20 cellular contexts compared by ENCODE assay signal in the genomic region with DNA sequence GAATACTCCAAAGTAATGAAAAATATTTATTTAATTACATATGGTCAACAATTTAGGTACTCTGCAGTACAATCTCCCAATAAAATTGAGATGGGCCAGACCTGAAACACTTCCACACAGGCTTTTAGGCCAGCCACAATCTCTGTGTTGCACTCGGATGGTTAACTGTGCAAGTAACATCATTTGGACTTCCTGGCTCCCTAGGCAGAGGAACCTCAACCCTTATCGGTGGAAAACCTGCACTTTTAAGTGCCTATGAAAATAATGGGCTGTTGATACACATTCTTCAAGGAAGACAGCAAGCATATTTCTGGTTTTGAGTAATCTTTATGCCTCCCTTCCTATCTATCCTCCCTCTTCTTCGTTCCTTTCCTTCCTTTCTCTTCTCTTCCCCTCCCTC.
DNase-seq lines count a peak whose midpoint lies in the region; ATAC-seq, FAIRE-seq and TF ChIP-seq lines count a peak whose summit lies in the region.
"Had no signal": no experiment of that assay in that cellular context is flagged by ENCODE, and none has a peak within 500 bp of the region (broad histone marks: within the 10 kb centered on the region; RNA-seq: fewer than 3 reads in every experiment).

No MANE protein-coding gene starts in this region.

- no CpG with 5 or more reads among the region's 3 CpGs for WGBS in IMR-90 (ENCODE audit: extremely low coverage in 2 of 2, insufficient read length in 1 of 2), 2 experiments

- H3K79me1 ChIP-seq in IMR-90 (ENCODE audit: low read depth in 1 of 2, low read length in 2 of 2), result no peaks in the 10 kb centered on the region

- TF ChIP-seq RAD21 in IMR-90 (IDR thresholded peaks at IDR 0.05; ENCODE audit: low read length), result no peak

- CTCF ChIA-PET in IMR-90 (lab: Yijun Ruan, JAX), result interaction anchor here (0.6 to 1.7 kb wide), 2 partner anchors 10 to 139 kb away, joined by 4 to 7 read pairs; no protein-coding TSS in a partner anchor

- H3K27ac Mint-ChIP-seq in astrocyte (ENCODE audit: unreplicated experiment) (no peak overlapping the region), nephron (peak overlapping the region; percentile 58 to 87 (median 83))
- H3K27ac Mint-ChIP-seq: B cell; CD8-positive, alpha-beta T cell; GM23338; HFFc6 had no signal

- H3K18ac ChIP-seq in IMR-90 (ENCODE audit: low read depth, low read length), result no peak overlapping the region

- no peaks in the 10 kb centered on the region for H3K36me3 Mint-ChIP-seq in astrocyte (ENCODE audit: low read depth, unreplicated experiment)
- peaks cover 4% of the 10 kb centered on the region for H3K36me3 Mint-ChIP-seq in nephron (ENCODE audit: low read depth)
- H3K36me3 Mint-ChIP-seq: CD8-positive, alpha-beta T cell had no signal

- no peak for FAIRE-seq in astrocyte (lab: Jason Lieb, UNC)
- FAIRE-seq: GM12892, GM18507 had no signal

- H3K4me3 ChIP-seq in IMR-90 (ENCODE audit: insufficient read depth, low read depth, low read length) (no peak overlapping the region), astrocyte (ENCODE audit: insufficient read depth, low read depth, low read length) (no peak overlapping the region), skeletal muscle tissue (ENCODE audit: low read length in 3 of 3) (no peak overlapping the region)
- H3K4me3 ChIP-seq: BLaER1 treated with 17β-estradiol and CSF1 and Interleukin-3, amounts not matched to agents 10 nM and 100 nM; GM23338 had no signal

- no peak overlapping the region for H3K56ac ChIP-seq in IMR-90 (ENCODE audit: extremely low read depth, insufficient read depth, low read length)

- H3K27me3 Mint-ChIP-seq in astrocyte (ENCODE audit: low read depth, unreplicated experiment) (no peaks in the 10 kb centered on the region), nephron (ENCODE audit: low read depth) (no peaks in the 10 kb centered on the region)
- H3K27me3 Mint-ChIP-seq: B cell had no signal

- H3K9me3 Mint-ChIP-seq in astrocyte (ENCODE audit: unreplicated experiment) (no peaks in the 10 kb centered on the region), nephron (no peaks in the 10 kb centered on the region)
- H3K9me3 Mint-ChIP-seq: CD8-positive, alpha-beta T cell; GM23338; HFFc6 had no signal

- DNase-seq in IMR-90, result no peak
- DNase-seq in astrocyte (ENCODE audit: low read depth), result peak; percentile 30
- no peak for DNase-seq in UCSD-AML1 (lab: John Stamatoyannopoulos, UW; ENCODE audit: unreplicated experiment)
- no peak for DNase-seq in GOT3 (lab: John Stamatoyannopoulos, UW)
- DNase-seq in effector CD4-positive, alpha-beta T cell, result no peak
- DNase-seq: 8988T; Calu3; CD8-positive, alpha-beta T cell; GDM1; H7 had no signal

- H2AFZ ChIP-seq in IMR-90 (replicated peaks; ENCODE audit: low read length, poor library complexity) (no peak overlapping the region), astrocyte (ENCODE audit: low read depth, low read length) (no peak overlapping the region)
- H2AFZ ChIP-seq: GM23338 had no signal

- no TSS peak for BruUV-seq in IMR-90 (replicated peaks; lab: Mats Ljungman, UMichigan)

- 0 out of 2 replicates have a peak overlapping the region, but pooled peaks have one; percentile 3 for H3K4ac ChIP-seq in IMR-90 (ENCODE audit: low read depth, low read length)

- no peak overlapping the region for H3K23ac ChIP-seq in IMR-90 (ENCODE audit: low read depth, low read length)

- peaks cover 5% of the 10 kb centered on the region; the same call in 1 of the 2 replicates for H3K4me1 ChIP-seq in IMR-90 (ENCODE audit: control insufficient read depth, insufficient read depth, low read length)
- H3K4me1 ChIP-seq in astrocyte (ENCODE audit: insufficient read depth, low read length), result no peaks in the 10 kb centered on the region
- H3K4me1 ChIP-seq in skeletal muscle tissue (ENCODE audit: control insufficient read depth in 3 of 3, insufficient read depth in 3 of 3, low read length in 3 of 3), result peaks cover 11 to 31% (median 30%) of the 10 kb centered on the region in 3 donors

- H4K91ac ChIP-seq in IMR-90 (ENCODE audit: insufficient read depth, low read depth, low read length), result no peak overlapping the region

- no peak overlapping the region for H2BK120ac ChIP-seq in IMR-90 (ENCODE audit: low read depth, low read length)

- H4K5ac ChIP-seq in IMR-90 (ENCODE audit: low read depth, low read length), result no peak overlapping the region

- no peak overlapping the region for H3K14ac ChIP-seq in IMR-90 (replicated peaks; ENCODE audit: low read depth, low read length)

- H2AK9ac ChIP-seq in IMR-90 (replicated peaks; ENCODE audit: low read depth, low read length, poor library complexity), result no peak overlapping the region

- H4K20me1 ChIP-seq in IMR-90 (ENCODE audit: insufficient read depth, low read length), result no peaks in the 10 kb centered on the region
- no peaks in the 10 kb centered on the region for H4K20me1 ChIP-seq in astrocyte (ENCODE audit: insufficient read depth, low read length)
- H4K20me1 ChIP-seq: BLaER1 treated with 17β-estradiol and CSF1 and Interleukin-3, amounts not matched to agents 10 nM and 100 nM had no signal

- no peak overlapping the region for H2BK5ac ChIP-seq in IMR-90 (ENCODE audit: low read depth, low read length, poor library complexity, severe bottlenecking)

- intact Hi-C loops in IMR-90 (cut with micrococcal nuclease), result no loop called here

- no peak overlapping the region for H2BK15ac ChIP-seq in IMR-90 (ENCODE audit: low read depth, low read length)

- H3K36me3 ChIP-seq in IMR-90 (ENCODE audit: control insufficient read depth, insufficient read depth, low read length) (no peaks in the 10 kb centered on the region), astrocyte (ENCODE audit: insufficient read depth, low read length) (no peaks in the 10 kb centered on the region), skeletal muscle tissue (ENCODE audit: control insufficient read depth in 3 of 3, insufficient read depth in 3 of 3, low read length in 3 of 3) (no peaks in the 10 kb centered on the region)
- H3K36me3 ChIP-seq: BLaER1 treated with 17β-estradiol and CSF1 and Interleukin-3, amounts not matched to agents 10 nM and 100 nM had no signal

- H3K9me1 ChIP-seq in IMR-90 (ENCODE audit: insufficient read depth, low read length), result peaks cover 5% of the 10 kb centered on the region; the same call in 1 of the 2 replicates

- H3K9ac ChIP-seq in IMR-90 (ENCODE audit: low read depth, low read length) (no peak overlapping the region), astrocyte (ENCODE audit: low read length) (no peak overlapping the region), skeletal muscle tissue (ENCODE audit: low read depth in 1 of 3, low read length in 3 of 3) (no peak overlapping the region)
- H3K9ac ChIP-seq: BLaER1 treated with 17β-estradiol and CSF1 and Interleukin-3, amounts not matched to agents 10 nM and 100 nM had no signal

- H3K4me1 Mint-ChIP-seq in astrocyte (ENCODE audit: low read depth, unreplicated experiment) (peaks cover 10% of the 10 kb centered on the region), nephron (peaks cover 71% of the 10 kb centered on the region)
- H3K4me1 Mint-ChIP-seq: B cell had no signal

- no peak for TF ChIP-seq CTCF in IMR-90 (conservative IDR thresholded peaks at IDR 0.05; ENCODE audit: low read depth, low read length)
- TF ChIP-seq CTCF in astrocyte (IDR thresholded peaks at IDR 0.05; ENCODE audit: insufficient read depth, low read depth, low read length), result no peak
- TF ChIP-seq CTCF in nephron (IDR thresholded peaks at IDR 0.05; ENCODE audit: unreplicated experiment in 3 of 3), result no peak

- H4K8ac ChIP-seq in IMR-90 (ENCODE audit: low read depth in 2 of 2, low read length in 2 of 2), result no peak overlapping the region

- H3K27ac ChIP-seq in IMR-90 (ENCODE audit: insufficient read depth, low read length) (no peak overlapping the region), astrocyte (ENCODE audit: low read depth, low read length) (no peak overlapping the region), skeletal muscle tissue (ENCODE audit: low read depth, low read length) (peak overlapping the region; percentile 75)
- H3K27ac ChIP-seq: BLaER1 treated with 17β-estradiol and CSF1 and Interleukin-3, amounts not matched to agents 10 nM and 100 nM; HL-60 had no signal

- H3K4me3 Mint-ChIP-seq in astrocyte (ENCODE audit: unreplicated experiment) (no peak overlapping the region), nephron (no peak overlapping the region)
- H3K4me3 Mint-ChIP-seq: B cell; CD8-positive, alpha-beta T cell; GM23338; HFFc6 had no signal

- H3K9me3 ChIP-seq in IMR-90 (ENCODE audit: control insufficient read depth, insufficient read depth, low read length) (no peaks in the 10 kb centered on the region), astrocyte (ENCODE audit: insufficient read depth, low read depth, low read length) (no peaks in the 10 kb centered on the region), skeletal muscle tissue (ENCODE audit: control insufficient read depth in 3 of 3, low read length in 3 of 3) (no peaks in the 10 kb centered on the region)
- H3K9me3 ChIP-seq: BLaER1 treated with 17β-estradiol and CSF1 and Interleukin-3, amounts not matched to agents 10 nM and 100 nM had no signal

- H3K27me3 ChIP-seq in IMR-90 (ENCODE audit: control insufficient read depth, insufficient read depth, low read length) (no peaks in the 10 kb centered on the region), astrocyte (ENCODE audit: insufficient read depth, low read length) (no peaks in the 10 kb centered on the region), skeletal muscle tissue (ENCODE audit: control insufficient read depth in 3 of 3, insufficient read depth in 3 of 3, low read length in 3 of 3) (no peaks in the 10 kb centered on the region)
- H3K27me3 ChIP-seq: BLaER1 treated with 17β-estradiol and CSF1 and Interleukin-3, amounts not matched to agents 10 nM and 100 nM had no signal

- POLR2A ChIA-PET in IMR-90 (lab: Charles Lee; ENCODE audit: unreplicated experiment), result no interaction called here

- in situ Hi-C loops in IMR-90 (cut with MboI; ENCODE audit: low sequenced_read_pairs), result no loop called here

- H2BK20ac ChIP-seq in IMR-90 (ENCODE audit: low read depth, low read length), result no peak overlapping the region

- ATAC-seq in IMR-90 (ENCODE audit: low read depth), result peak; percentile 14; the same call in 1 of the 2 replicates
- ATAC-seq: CD8-positive, alpha-beta T cell; GM23338; HCT116 had no signal

- no peak overlapping the region for H3K4me2 ChIP-seq in IMR-90 (ENCODE audit: low read depth, low read length)
- no peak overlapping the region for H3K4me2 ChIP-seq in astrocyte (ENCODE audit: low read length)
- H3K4me2 ChIP-seq: GM23338 had no signal

- no peak overlapping the region for H2AK5ac ChIP-seq in IMR-90 (ENCODE audit: low read depth, low read length)

- no peaks in the 10 kb centered on the region for H3K79me2 ChIP-seq in astrocyte (ENCODE audit: insufficient read depth, low read length)

- TF ChIP-seq POLR2A in IMR-90 (IDR thresholded peaks at IDR 0.05; ENCODE audit: low read depth, low read length), result no peak

- dilution Hi-C loops in IMR-90 (cut with HindIII; ENCODE audit: low sequenced_read_pairs, unreplicated experiment), result no loop called here

TF ChIP-seq in IMR-90, 13 proteins besides CTCF, POLR2A, EP300 and RAD21 (continues in another document):
- no peak for TF ChIP-seq BHLHE40 (IDR thresholded peaks at IDR 0.05; ENCODE audit: low read depth, low read length)
